2 cellular contexts compared by ENCODE assay signal in the genomic region with DNA sequence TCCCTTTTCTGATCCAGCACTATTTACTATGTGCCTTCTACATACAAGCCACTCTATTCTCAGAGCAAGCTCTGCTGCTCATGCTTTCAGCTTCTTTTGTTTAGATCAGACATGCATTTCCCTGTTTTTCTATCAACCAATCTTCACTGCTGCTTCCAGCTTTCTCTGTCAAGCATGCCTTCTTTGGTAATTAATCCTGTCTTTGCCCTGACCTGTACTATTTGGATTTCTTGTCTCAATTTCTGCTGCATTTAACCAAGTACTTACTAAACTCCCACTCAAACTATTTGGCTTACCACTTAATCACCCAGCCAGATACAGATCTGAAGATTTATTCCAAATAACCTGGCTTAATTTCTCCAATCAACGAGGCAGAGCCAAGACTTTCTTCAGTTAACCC.
TF ChIP-seq lines count a peak whose summit lies in the region.

No MANE protein-coding gene starts in this region.

TF ChIP-seq in GM23338, 12 proteins besides CTCF, POLR2A, EP300 and RAD21 (continued from another document):
- TF ChIP-seq, protein P1, sequence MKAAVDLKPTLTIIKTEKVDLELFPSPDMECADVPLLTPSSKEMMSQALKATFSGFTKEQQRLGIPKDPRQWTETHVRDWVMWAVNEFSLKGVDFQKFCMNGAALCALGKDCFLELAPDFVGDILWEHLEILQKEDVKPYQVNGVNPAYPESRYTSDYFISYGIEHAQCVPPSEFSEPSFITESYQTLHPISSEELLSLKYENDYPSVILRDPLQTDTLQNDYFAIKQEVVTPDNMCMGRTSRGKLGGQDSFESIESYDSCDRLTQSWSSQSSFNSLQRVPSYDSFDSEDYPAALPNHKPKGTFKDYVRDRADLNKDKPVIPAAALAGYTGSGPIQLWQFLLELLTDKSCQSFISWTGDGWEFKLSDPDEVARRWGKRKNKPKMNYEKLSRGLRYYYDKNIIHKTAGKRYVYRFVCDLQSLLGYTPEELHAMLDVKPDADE (IDR thresholded peaks at IDR 0.05), result no peak
- TF ChIP-seq STAT1 (IDR thresholded peaks at IDR 0.05; ENCODE audit: unreplicated experiment), result no peak

TF ChIP-seq in WTC11, 78 proteins besides CTCF, POLR2A, EP300 and RAD21 (continued from another document):
- TF ChIP-seq, protein P2, sequence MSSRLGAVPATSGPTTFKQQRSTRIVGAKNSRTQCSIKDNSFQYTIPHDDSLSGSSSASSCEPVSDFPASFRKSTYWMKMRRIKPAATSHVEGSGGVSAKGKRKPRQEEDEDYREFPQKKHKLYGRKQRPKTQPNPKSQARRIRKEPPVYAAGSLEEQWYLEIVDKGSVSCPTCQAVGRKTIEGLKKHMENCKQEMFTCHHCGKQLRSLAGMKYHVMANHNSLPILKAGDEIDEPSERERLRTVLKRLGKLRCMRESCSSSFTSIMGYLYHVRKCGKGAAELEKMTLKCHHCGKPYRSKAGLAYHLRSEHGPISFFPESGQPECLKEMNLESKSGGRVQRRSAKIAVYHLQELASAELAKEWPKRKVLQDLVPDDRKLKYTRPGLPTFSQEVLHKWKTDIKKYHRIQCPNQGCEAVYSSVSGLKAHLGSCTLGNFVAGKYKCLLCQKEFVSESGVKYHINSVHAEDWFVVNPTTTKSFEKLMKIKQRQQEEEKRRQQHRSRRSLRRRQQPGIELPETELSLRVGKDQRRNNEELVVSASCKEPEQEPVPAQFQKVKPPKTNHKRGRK (CRISPR knock-in tag; IDR thresholded peaks at IDR 0.05; ENCODE audit: borderline replicate concordance), result no peak
- TF ChIP-seq ZBTB21 (CRISPR knock-in tag; IDR thresholded peaks at IDR 0.05; ENCODE audit: borderline replicate concordance) (no peak), CREM (CRISPR knock-in tag; IDR thresholded peaks at IDR 0.05) (no peak), NFATC4 (CRISPR knock-in tag; IDR thresholded peaks at IDR 0.05) (no peak), ZNF263 (CRISPR knock-in tag; IDR thresholded peaks at IDR 0.05; ENCODE audit: low read depth) (no peak), ZNF423 (CRISPR knock-in tag; IDR thresholded peaks at IDR 0.05) (no peak)
- TF ChIP-seq, protein P3, sequence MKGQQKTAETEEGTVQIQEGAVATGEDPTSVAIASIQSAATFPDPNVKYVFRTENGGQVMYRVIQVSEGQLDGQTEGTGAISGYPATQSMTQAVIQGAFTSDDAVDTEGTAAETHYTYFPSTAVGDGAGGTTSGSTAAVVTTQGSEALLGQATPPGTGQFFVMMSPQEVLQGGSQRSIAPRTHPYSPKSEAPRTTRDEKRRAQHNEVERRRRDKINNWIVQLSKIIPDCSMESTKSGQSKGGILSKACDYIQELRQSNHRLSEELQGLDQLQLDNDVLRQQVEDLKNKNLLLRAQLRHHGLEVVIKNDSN (CRISPR knock-in tag; IDR thresholded peaks at IDR 0.05), result no peak
- TF ChIP-seq, protein P4, sequence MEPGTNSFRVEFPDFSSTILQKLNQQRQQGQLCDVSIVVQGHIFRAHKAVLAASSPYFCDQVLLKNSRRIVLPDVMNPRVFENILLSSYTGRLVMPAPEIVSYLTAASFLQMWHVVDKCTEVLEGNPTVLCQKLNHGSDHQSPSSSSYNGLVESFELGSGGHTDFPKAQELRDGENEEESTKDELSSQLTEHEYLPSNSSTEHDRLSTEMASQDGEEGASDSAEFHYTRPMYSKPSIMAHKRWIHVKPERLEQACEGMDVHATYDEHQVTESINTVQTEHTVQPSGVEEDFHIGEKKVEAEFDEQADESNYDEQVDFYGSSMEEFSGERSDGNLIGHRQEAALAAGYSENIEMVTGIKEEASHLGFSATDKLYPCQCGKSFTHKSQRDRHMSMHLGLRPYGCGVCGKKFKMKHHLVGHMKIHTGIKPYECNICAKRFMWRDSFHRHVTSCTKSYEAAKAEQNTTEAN (CRISPR knock-in tag; IDR thresholded peaks at IDR 0.05), result no peak
